ENCODE assay signal across 17 cellular contexts in the genomic region with DNA sequence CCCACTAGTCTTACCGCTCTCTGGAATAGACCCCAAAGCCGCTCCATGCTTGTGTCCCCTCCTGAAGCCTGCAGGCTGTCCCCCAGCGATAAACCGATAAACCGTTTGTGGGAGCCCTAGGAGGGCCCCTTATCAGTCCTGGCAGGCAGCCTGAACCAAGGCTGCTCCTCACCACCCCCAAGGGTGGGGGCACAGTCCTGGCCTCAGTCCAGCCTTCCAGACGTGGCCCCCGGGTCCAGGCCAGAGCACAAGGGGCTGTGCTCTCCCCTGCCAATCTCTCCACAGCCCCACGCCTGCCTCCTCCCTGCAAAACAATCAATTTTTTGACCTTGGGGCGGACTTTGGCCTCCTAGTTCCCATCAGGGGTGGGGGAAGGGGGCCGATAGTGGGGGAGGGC. TPM values are rescaled to one million over a fixed set of nuclear protein-coding genes. Genes with fewer than 3 reads are reported as not detected.
DNase-seq lines count a peak whose midpoint lies in the region; ATAC-seq and TF ChIP-seq lines count a peak whose summit lies in the region.
"Had no signal": no experiment of that assay in that cellular context is flagged by ENCODE, and none has a peak within 500 bp of the region (broad histone marks: within the 10 kb centered on the region; RNA-seq: fewer than 3 reads in every experiment).

A gene (minus strand): TSS at position 90 of the 397 bp plus-strand sequence. CDS start 43 bp downstream, at position 47.

- H3K27ac ChIP-seq in BLaER1 treated with 17β-estradiol and CSF1 and Interleukin-3, amounts not matched to agents 10 nM and 100 nM: no peak within 1 kb of the TSS
- H3K27ac ChIP-seq in liver (ENCODE audit: low read depth in 1 of 2, low read length in 2 of 2) (peak within 1 kb of the TSS; percentile 87 to 88), H9 (ENCODE audit: insufficient read length, low read depth, low read length) (no peak within 1 kb of the TSS)
- H3K27ac ChIP-seq: ovary, skin epidermis, suprapubic skin, VCaP had no signal

- H2AK5ac ChIP-seq in H9 (ENCODE audit: insufficient read length, low read length): no peak within 1 kb of the TSS

- H3K9me3 Mint-ChIP-seq in WTC11 (no peaks in the 10 kb centered on the region), endothelial cell (ENCODE audit: unreplicated experiment) (no peaks in the 10 kb centered on the region), H9 (no peaks in the 10 kb centered on the region; a peak in 1 of 5 replicates)

- H4K8ac ChIP-seq in H9 (replicated peaks; ENCODE audit: insufficient read length, low read depth, low read length): no peak within 1 kb of the TSS

- no peaks in the 10 kb centered on the region for H3K36me3 Mint-ChIP-seq in WTC11
- no peaks in the 10 kb centered on the region for H3K36me3 Mint-ChIP-seq in endothelial cell (ENCODE audit: low read depth, unreplicated experiment)
- H3K36me3 Mint-ChIP-seq in H9 (ENCODE audit: insufficient read depth in 1 of 3, low read depth in 3 of 3): no peaks in the 10 kb centered on the region

- DNase-seq in HuH-7 (ENCODE audit: low spot score): peak; percentile 61
- no peak for DNase-seq in WTC11 (ENCODE audit: low spot score)
- no peak for DNase-seq in endothelial cell (ENCODE audit: low spot score)
- no peak for DNase-seq in H9
- DNase-seq: activated naive CD4-positive, alpha-beta T cell treated with Interleukin-2 at 50 U/mL for 16 hours; foreskin fibroblast; KG1; NCI-H1105; NCI-H69; ovary; stimulated activated CD4-positive, alpha-beta T cell treated with anti-CD3 and anti-CD28 coated beads, Interleukin-4, amount 100 ng/mL, for 24 hours had no signal

- H3K27me3 Mint-ChIP-seq in WTC11 (ENCODE audit: low read depth): peaks cover 3% of the 10 kb centered on the region; the same call in 1 of the 2 replicates
- H3K27me3 Mint-ChIP-seq in endothelial cell (ENCODE audit: unreplicated experiment): no peaks in the 10 kb centered on the region
- H3K27me3 Mint-ChIP-seq in H9 (ENCODE audit: low read depth): peaks cover 15% of the 10 kb centered on the region

- H2BK12ac ChIP-seq in H9 (ENCODE audit: insufficient read length, low read depth, low read length): no peak within 1 kb of the TSS

- H3K23me2 ChIP-seq in H9 (ENCODE audit: insufficient read length, low read depth, low read length, poor library complexity, severe bottlenecking): no peaks in the 10 kb centered on the region

- no peak within 1 kb of the TSS for H3T11ph ChIP-seq in H9 (ENCODE audit: low read length)

- no peak within 1 kb of the TSS for H2AFZ ChIP-seq in H9 (ENCODE audit: low read length)

- H3K4me3 Mint-ChIP-seq in WTC11 (no peak within 1 kb of the TSS), endothelial cell (ENCODE audit: unreplicated experiment) (no peak within 1 kb of the TSS), H9 (no peak within 1 kb of the TSS; a peak in 1 of 5 replicates)

- no peak within 1 kb of the TSS for H3K23ac ChIP-seq in H9 (ENCODE audit: insufficient read length, low read depth, low read length)

- POLR2A ChIA-PET in WTC11 (lab: Charles Lee): interaction anchor here (0.7 to 0.8 kb wide), 2 partner anchors 35 to 52 kb away, joined by 3 read pairs; no protein-coding TSS in a partner anchor

- no peak within 1 kb of the TSS for H3K4ac ChIP-seq in H9 (ENCODE audit: low read depth, low read length)

- peak within 1 kb of the TSS; percentile 38 to 75 (median 61); a peak in 21 of 22 replicates for H3K4me2 ChIP-seq in BLaER1 treated with 17β-estradiol and CSF1 and Interleukin-3, amounts not matched to agents 10 nM and 100 nM
- H3K4me2 ChIP-seq in H9 (ENCODE audit: insufficient read depth, insufficient read length, low read length): no peak within 1 kb of the TSS

- no peak within 1 kb of the TSS for H4K91ac ChIP-seq in H9 (ENCODE audit: insufficient read length, low read depth, low read length)

- WGBS in liver: 19% methylated on average over 10 of the region's 10 CpGs
- no CpG with 5 or more reads among the region's 10 CpGs for WGBS in H9 (ENCODE audit: extremely low coverage, insufficient read length, low lambda C conversion rate)

- H3K4me3 ChIP-seq in BLaER1 treated with 17β-estradiol and CSF1 and Interleukin-3, amounts not matched to agents 10 nM and 100 nM: no peak within 1 kb of the TSS
- H3K4me3 ChIP-seq in liver (ENCODE audit: low read depth in 1 of 3, low read length in 3 of 3): peak within 1 kb of the TSS; percentile 59 to 88 (median 73)
- H3K4me3 ChIP-seq: ovary, skin epidermis, suprapubic skin had no signal

- H3K4me1 ChIP-seq in BLaER1 treated with 17β-estradiol and CSF1 and Interleukin-3, amounts not matched to agents 10 nM and 100 nM: peaks cover 4 to 18% (median 12%) of the 10 kb centered on the region in 10 experiments; a peak in 17 of 20 replicates
- H3K4me1 ChIP-seq in liver (ENCODE audit: control insufficient read depth in 4 of 4, insufficient read depth in 4 of 4, low read length in 3 of 4): peaks cover 0 to 30% (median 13%) of the 10 kb centered on the region in 4 donors
- H3K4me1 ChIP-seq in H9 (ENCODE audit: insufficient read depth, low read length): no peaks in the 10 kb centered on the region
- H3K4me1 ChIP-seq: suprapubic skin had no signal

- no peaks in the 10 kb centered on the region for H3K36me3 ChIP-seq in BLaER1 treated with 17β-estradiol and CSF1 and Interleukin-3, amounts not matched to agents 10 nM and 100 nM
- H3K36me3 ChIP-seq in liver (ENCODE audit: control insufficient read depth in 4 of 4, insufficient read depth in 3 of 4, low read depth in 1 of 4, low read length in 3 of 4): peaks cover 0 to 3% (median under 1%) of the 10 kb centered on the region in 4 donors
- H3K36me3 ChIP-seq: ovary, suprapubic skin had no signal

- H3K27ac Mint-ChIP-seq in WTC11 (no peak within 1 kb of the TSS), endothelial cell (ENCODE audit: unreplicated experiment) (no peak within 1 kb of the TSS), H9 (no peak within 1 kb of the TSS)

- no peak for TF ChIP-seq RAD21 in liver (IDR thresholded peaks at IDR 0.05)

- H2BK120ac ChIP-seq in H9 (ENCODE audit: low read depth, low read length, poor library complexity, severe bottlenecking): no peak within 1 kb of the TSS

- H2BK15ac ChIP-seq in H9 (ENCODE audit: low read depth, low read length): no peak within 1 kb of the TSS

- H3K9me3 ChIP-seq in BLaER1 treated with 17β-estradiol and CSF1 and Interleukin-3, amounts not matched to agents 10 nM and 100 nM (replicated peaks in 1 of 11): no peaks in the 10 kb centered on the region
- H3K9me3 ChIP-seq in liver (ENCODE audit: control insufficient read depth in 4 of 4, low read length in 3 of 4) (no peaks in the 10 kb centered on the region), H9 (ENCODE audit: control insufficient read depth, low read depth, low read length) (no peaks in the 10 kb centered on the region)
- H3K9me3 ChIP-seq: ovary, suprapubic skin had no signal

- no peaks in the 10 kb centered on the region for H4K20me1 ChIP-seq in BLaER1 treated with 17β-estradiol and CSF1 and Interleukin-3, amounts not matched to agents 10 nM and 100 nM
- no peaks in the 10 kb centered on the region for H4K20me1 ChIP-seq in H9 (ENCODE audit: control insufficient read depth, insufficient read depth, insufficient read length)

- no peak within 1 kb of the TSS for H2BK5ac ChIP-seq in H9 (ENCODE audit: insufficient read length, low read length)

- no peak for TF ChIP-seq CTCF in WTC11 (IDR thresholded peaks at IDR 0.05)
- no peak for TF ChIP-seq CTCF in liver (IDR thresholded peaks at IDR 0.05; ENCODE audit: low read depth, low read length, missing input control)
- TF ChIP-seq CTCF in endothelial cell (IDR thresholded peaks at IDR 0.05; ENCODE audit: unreplicated experiment): no peak
- TF ChIP-seq CTCF in H9 (conservative IDR thresholded peaks at IDR 0.05): no peak

- H3K27me3 ChIP-seq in BLaER1 treated with 17β-estradiol and CSF1 and Interleukin-3, amounts not matched to agents 10 nM and 100 nM: no peaks in the 10 kb centered on the region
- H3K27me3 ChIP-seq in liver (ENCODE audit: control insufficient read depth in 4 of 4, insufficient read depth in 4 of 4, low read length in 3 of 4) (no peaks in the 10 kb centered on the region), H9 (ENCODE audit: insufficient read depth, low read length) (no peaks in the 10 kb centered on the region)
- H3K27me3 ChIP-seq: ovary had no signal

- no peak within 1 kb of the TSS for H4K5ac ChIP-seq in H9 (ENCODE audit: insufficient read length, low read depth, low read length)

- H3K14ac ChIP-seq in H9 (ENCODE audit: insufficient read depth, low read length): no peak within 1 kb of the TSS; the same call in 1 of the 2 replicates

- no peaks in the 10 kb centered on the region for H3K79me1 ChIP-seq in H9 (ENCODE audit: insufficient read depth, low read depth, low read length, poor library complexity, severe bottlenecking)

- peaks cover 11% of the 10 kb centered on the region for H3K4me1 Mint-ChIP-seq in WTC11
- H3K4me1 Mint-ChIP-seq in endothelial cell (ENCODE audit: unreplicated experiment): no peaks in the 10 kb centered on the region
- H3K4me1 Mint-ChIP-seq in H9: peaks cover 6 to 37% of the 10 kb centered on the region in 2 experiments

- H3K56ac ChIP-seq in H9 (ENCODE audit: insufficient read length, low read depth, low read length): no peak within 1 kb of the TSS

- H3K79me2 ChIP-seq in H9 (ENCODE audit: insufficient read depth, low read length): no peaks in the 10 kb centered on the region

- no peak within 1 kb of the TSS for H2BK20ac ChIP-seq in H9 (ENCODE audit: low read depth, low read length, poor library complexity, severe bottlenecking)

- no peak within 1 kb of the TSS for H3K18ac ChIP-seq in H9 (ENCODE audit: insufficient read length, low read depth, low read length)

- CTCF ChIA-PET in WTC11 (lab: Charles Lee): interaction anchor here (0.6 to 2.0 kb wide), 10 partner anchors 9 to 158 kb away, joined by 3 to 42 read pairs (median 5); a partner anchor contains a TSS

- H3K9ac ChIP-seq in BLaER1 treated with 17β-estradiol and CSF1 and Interleukin-3, amounts not matched to agents 10 nM and 100 nM: no peak within 1 kb of the TSS; a peak in 1 of 22 replicates
- H3K9ac ChIP-seq in liver (ENCODE audit: low read depth in 1 of 2, low read length in 2 of 2): peak within 1 kb of the TSS; percentile 61 to 92
- H3K9ac ChIP-seq in H9 (ENCODE audit: extremely low read depth, insufficient read length, low read length): no peak within 1 kb of the TSS

- no peak for ATAC-seq in WTC11
- no peak for ATAC-seq in HG03571 (IDR thresholded peaks at IDR 0.05; ENCODE audit: unreplicated experiment)

TF ChIP-seq in WTC11, 78 proteins besides CTCF, POLR2A, EP300 and RAD21:
- 0 out of 2 replicates have a peak, but pooled peaks have one; percentile 18 for TF ChIP-seq GABPB1 (CRISPR knock-in tag; IDR thresholded peaks at IDR 0.05)
- TF ChIP-seq ZNF138 (CRISPR knock-in tag; conservative IDR thresholded peaks at IDR 0.05): no peak

TF ChIP-seq in liver, 16 proteins besides CTCF, POLR2A, EP300 and RAD21 (continues in another document):
- peak; percentile 55 to 60 for TF ChIP-seq RXRA (IDR thresholded peaks at IDR 0.05)
- TF ChIP-seq, protein P1, sequence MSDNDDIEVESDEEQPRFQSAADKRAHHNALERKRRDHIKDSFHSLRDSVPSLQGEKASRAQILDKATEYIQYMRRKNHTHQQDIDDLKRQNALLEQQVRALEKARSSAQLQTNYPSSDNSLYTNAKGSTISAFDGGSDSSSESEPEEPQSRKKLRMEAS (IDR thresholded peaks at IDR 0.05): peak; percentile 35

RNA-seq across cellular contexts. Expression of the gene that starts here (rescaled TPM):
- total RNA-seq in WTC11 (2021) (5.7 to 7.1 TPM (median 5.8 TPM) in 3 replicates), liver (100 to 1,000 TPM; 276 to 358 TPM), endothelial cell (ENCODE audit: unreplicated experiment) (1.0 TPM), H9 (2021) (1.9 and 2.3 TPM in 2 replicates)
- polyA plus RNA-seq in liver: 100 to 1,000 TPM; 354 to 663 TPM

Comparison
In these comparisons a context has a peak if more than half of its experiments do, and no peak if none do; other contexts are left out.
1. RNA of the gene that starts here (total RNA-seq): 276 to 358 TPM in liver; 5.7 to 7.1 TPM in WTC11, 1.9 to 2.3 TPM in H9 and 1.0 TPM in endothelial cell (single experiment); every median in the first group is over 10 times any median in the second.
2. H3K27ac ChIP-seq: peak in liver (2 of 2); none in BLaER1 treated with 17β-estradiol and CSF1 and Interleukin-3, amounts not matched to agents 10 nM and 100 nM (0 of 11) and H9 (single experiment).
3. H3K4me3 ChIP-seq: peak in liver (3 of 3); none in BLaER1 treated with 17β-estradiol and CSF1 and Interleukin-3, amounts not matched to agents 10 nM and 100 nM (0 of 10).
4. H3K9ac ChIP-seq: peak in liver (2 of 2); none in BLaER1 treated with 17β-estradiol and CSF1 and Interleukin-3, amounts not matched to agents 10 nM and 100 nM (0 of 11) and H9 (single experiment).